Comparison of ENCODE assay signal across 8 cellular contexts in the genomic region with DNA sequence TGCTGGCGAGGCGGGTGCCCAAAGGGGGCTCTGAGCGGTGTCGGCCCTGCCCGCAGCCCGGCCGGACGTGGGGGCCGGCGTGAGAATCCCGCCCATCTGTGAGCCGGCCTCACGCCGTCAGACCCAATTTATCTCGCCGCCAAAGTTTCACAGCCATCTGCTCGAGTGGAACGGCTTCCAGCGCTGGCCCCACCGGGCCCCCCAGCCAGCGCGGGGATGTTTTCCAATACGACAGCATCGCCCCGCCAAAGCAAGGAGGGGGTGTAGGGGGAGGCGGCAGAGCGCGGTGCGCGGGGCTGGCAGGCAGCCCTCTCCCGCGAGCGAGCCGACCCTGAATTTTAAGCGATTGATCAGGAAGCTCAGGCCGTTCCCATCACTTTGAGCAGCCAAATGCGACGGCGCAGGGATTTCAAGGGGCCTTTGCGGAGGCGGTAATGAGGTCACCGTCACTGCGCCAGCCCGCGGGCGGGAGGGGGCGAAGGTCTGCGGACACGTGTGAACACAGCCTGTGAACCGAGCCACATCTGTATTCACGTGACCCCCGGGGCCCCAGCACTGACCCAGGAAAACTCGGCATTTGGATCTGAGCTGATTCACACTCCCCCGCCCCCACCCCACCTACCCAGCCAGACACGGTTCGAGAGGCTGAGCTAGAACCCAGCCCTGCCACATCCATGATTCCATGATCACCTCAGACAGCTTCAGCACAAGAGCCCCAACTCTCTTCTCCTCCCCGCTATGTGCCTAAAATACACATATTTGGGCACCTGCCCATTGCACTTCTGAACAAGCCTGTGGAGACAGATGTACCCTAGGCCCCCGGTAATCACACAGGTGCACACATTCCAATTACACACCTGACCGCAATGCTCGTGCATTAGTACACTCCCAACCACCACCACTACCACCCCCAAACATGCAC. TPM values are rescaled to one million over a fixed set of nuclear protein-coding genes. Genes with fewer than 3 reads are reported as not detected.
DNase-seq lines count a peak whose midpoint lies in the region; ATAC-seq and TF ChIP-seq lines count a peak whose summit lies in the region.

No MANE protein-coding gene starts in this region.

- peak overlapping the region in 10 of 11 experiments; percentile 40 to 88 (median 72); a peak in 18 of 22 replicates for H3K27ac ChIP-seq in BLaER1 treated with 17β-estradiol and CSF1 and Interleukin-3, amounts not matched to agents 10 nM and 100 nM
- H3K27ac ChIP-seq in osteoblast (ENCODE audit: low read depth, low read length) (peak overlapping the region; percentile 86), urinary bladder (ENCODE audit: low read depth) (no peak overlapping the region)

- TF ChIP-seq CTCF in osteoblast (IDR thresholded peaks at IDR 0.05; ENCODE audit: extremely low read depth, low read depth, low read length) = no peak

- peak overlapping the region; percentile 94 to 100 (median 97) for H3K4me2 ChIP-seq in BLaER1 treated with 17β-estradiol and CSF1 and Interleukin-3, amounts not matched to agents 10 nM and 100 nM
- peak overlapping the region; percentile 90 for H3K4me2 ChIP-seq in osteoblast (ENCODE audit: insufficient read depth, low read length)

- peaks cover 0 to 53% (median 3%) of the 10 kb centered on the region in 11 experiments; a peak in 11 of 22 replicates for H3K27me3 ChIP-seq in BLaER1 treated with 17β-estradiol and CSF1 and Interleukin-3, amounts not matched to agents 10 nM and 100 nM
- H3K27me3 ChIP-seq in osteoblast (ENCODE audit: insufficient read depth, low read length) = no peaks in the 10 kb centered on the region

- H2AFZ ChIP-seq in osteoblast (ENCODE audit: low read length) = peak overlapping the region; percentile 78

- H3K4me1 ChIP-seq in BLaER1 treated with 17β-estradiol and CSF1 and Interleukin-3, amounts not matched to agents 10 nM and 100 nM = peaks cover 42 to 98% (median 84%) of the 10 kb centered on the region in 10 experiments
- peaks cover 45% of the 10 kb centered on the region for H3K4me1 ChIP-seq in osteoblast (ENCODE audit: insufficient read depth, low read length)
- no peaks in the 10 kb centered on the region for H3K4me1 ChIP-seq in urinary bladder (ENCODE audit: insufficient read depth)

- ATAC-seq in GM21390 (IDR thresholded peaks at IDR 0.05; ENCODE audit: unreplicated experiment) = peak; percentile 25

- H3K9ac ChIP-seq in BLaER1 treated with 17β-estradiol and CSF1 and Interleukin-3, amounts not matched to agents 10 nM and 100 nM = peak overlapping the region; percentile 43 to 80 (median 69); a peak in 20 of 22 replicates

- peak overlapping the region; percentile 42 to 71 (median 58) for H3K4me3 ChIP-seq in BLaER1 treated with 17β-estradiol and CSF1 and Interleukin-3, amounts not matched to agents 10 nM and 100 nM
- peak overlapping the region; percentile 70 for H3K4me3 ChIP-seq in osteoblast (ENCODE audit: insufficient read depth, low read length)
- H3K4me3 ChIP-seq in urinary bladder (ENCODE audit: low read depth, low read length) = peak overlapping the region; percentile 36

- no peaks in the 10 kb centered on the region for H3K9me3 ChIP-seq in BLaER1 treated with 17β-estradiol and CSF1 and Interleukin-3, amounts not matched to agents 10 nM and 100 nM (replicated peaks in 1 of 11)
- H3K9me3 ChIP-seq in osteoblast (ENCODE audit: low read depth, low read length) = no peaks in the 10 kb centered on the region

- DNase-seq in NCI-H446 (lab: John Stamatoyannopoulos, UW) (peak; percentile 84 to 93), germinal center (ENCODE audit: low spot score) (peak; percentile 43), osteoblast (ENCODE audit: insufficient read length, low spot score, missing footprints) (peak; percentile 92), A172 (ENCODE audit: low spot score) (no peak)
- DNase-seq in activated T-helper 9 cell treated with anti-CD3 and anti-CD28 coated beads, Interleukin-2, amount 50 U/mL, for 16 hours (ENCODE audit: low read depth) = peak; percentile 35

- 2% methylated on average over 60 of the region's 60 CpGs for WGBS in urinary bladder

- no peaks in the 10 kb centered on the region for H3K79me2 ChIP-seq in osteoblast (ENCODE audit: insufficient read depth, low read length)

- no peaks in the 10 kb centered on the region for H3K36me3 ChIP-seq in BLaER1 treated with 17β-estradiol and CSF1 and Interleukin-3, amounts not matched to agents 10 nM and 100 nM
- H3K36me3 ChIP-seq in osteoblast (ENCODE audit: insufficient read depth, low read length) = no peaks in the 10 kb centered on the region
- no peaks in the 10 kb centered on the region for H3K36me3 ChIP-seq in urinary bladder (ENCODE audit: insufficient read depth)

- peaks cover 0 to 48% (median 0%) of the 10 kb centered on the region in 11 experiments; a peak in 3 of 22 replicates for H4K20me1 ChIP-seq in BLaER1 treated with 17β-estradiol and CSF1 and Interleukin-3, amounts not matched to agents 10 nM and 100 nM
- no peaks in the 10 kb centered on the region for H4K20me1 ChIP-seq in osteoblast (ENCODE audit: insufficient read depth, low read length)

RNA-seq across cellular contexts. Expression of gene PSD2, which starts 47.8 kb away (rescaled TPM):
- total RNA-seq in osteoblast = 0.29 and 0.36 TPM in 2 replicates
- 0.48 TPM for total RNA-seq in urinary bladder
- 0.08 TPM for polyA plus RNA-seq in urinary bladder
- 0.03 and 0.05 TPM in 2 replicates for total RNA-seq in A172 (2014; rRNA removed; shearing (Covaris generic))
